ENCODE assay signal across 1 cellular context in the genomic region with DNA sequence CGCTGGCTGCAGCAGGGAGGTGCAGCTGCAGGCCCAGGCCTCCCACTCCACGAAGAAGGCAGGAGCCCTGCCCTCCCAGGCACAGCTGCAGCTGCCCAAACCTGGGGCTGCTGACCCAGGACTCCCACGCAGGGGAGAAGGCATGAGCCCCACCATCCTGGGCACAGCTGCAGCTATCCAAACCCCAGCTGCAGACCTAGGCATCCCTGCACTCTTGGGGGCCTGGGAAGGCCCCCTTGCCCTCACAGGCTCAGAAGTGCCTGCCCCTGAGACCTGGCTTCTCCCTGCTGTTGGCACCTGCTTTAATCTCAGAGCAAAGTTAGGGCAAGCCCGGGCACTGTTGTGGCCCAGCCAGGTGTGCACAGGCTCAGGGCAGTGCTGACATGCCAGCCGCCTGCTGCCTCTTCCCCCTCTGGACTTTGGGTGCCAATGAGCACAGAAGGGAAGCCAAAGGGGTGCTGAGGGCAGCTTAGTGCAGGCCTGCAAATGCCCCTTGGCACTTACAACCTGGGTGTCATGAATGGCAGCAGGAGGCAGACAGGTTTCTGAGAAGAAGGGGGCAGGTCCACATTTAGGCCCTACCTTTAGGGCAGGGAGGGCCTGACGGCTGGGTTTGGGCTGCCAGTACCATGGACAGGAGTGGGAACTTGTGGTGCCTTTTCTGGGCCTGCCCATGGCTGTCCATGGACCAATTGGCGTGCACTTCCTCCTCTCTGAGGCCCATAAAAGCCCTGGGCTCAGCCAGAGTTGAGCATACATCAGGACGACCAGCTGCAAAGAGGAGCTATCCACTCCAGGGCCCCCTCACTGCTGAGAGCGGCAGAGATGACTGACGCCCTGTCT.
TF ChIP-seq lines count a peak whose summit lies in the region.

No MANE protein-coding gene starts in this region.

TF ChIP-seq in Ishikawa, 13 proteins besides CTCF, POLR2A, EP300 and RAD21 (continued from another document):
- TF ChIP-seq, protein P1, sequence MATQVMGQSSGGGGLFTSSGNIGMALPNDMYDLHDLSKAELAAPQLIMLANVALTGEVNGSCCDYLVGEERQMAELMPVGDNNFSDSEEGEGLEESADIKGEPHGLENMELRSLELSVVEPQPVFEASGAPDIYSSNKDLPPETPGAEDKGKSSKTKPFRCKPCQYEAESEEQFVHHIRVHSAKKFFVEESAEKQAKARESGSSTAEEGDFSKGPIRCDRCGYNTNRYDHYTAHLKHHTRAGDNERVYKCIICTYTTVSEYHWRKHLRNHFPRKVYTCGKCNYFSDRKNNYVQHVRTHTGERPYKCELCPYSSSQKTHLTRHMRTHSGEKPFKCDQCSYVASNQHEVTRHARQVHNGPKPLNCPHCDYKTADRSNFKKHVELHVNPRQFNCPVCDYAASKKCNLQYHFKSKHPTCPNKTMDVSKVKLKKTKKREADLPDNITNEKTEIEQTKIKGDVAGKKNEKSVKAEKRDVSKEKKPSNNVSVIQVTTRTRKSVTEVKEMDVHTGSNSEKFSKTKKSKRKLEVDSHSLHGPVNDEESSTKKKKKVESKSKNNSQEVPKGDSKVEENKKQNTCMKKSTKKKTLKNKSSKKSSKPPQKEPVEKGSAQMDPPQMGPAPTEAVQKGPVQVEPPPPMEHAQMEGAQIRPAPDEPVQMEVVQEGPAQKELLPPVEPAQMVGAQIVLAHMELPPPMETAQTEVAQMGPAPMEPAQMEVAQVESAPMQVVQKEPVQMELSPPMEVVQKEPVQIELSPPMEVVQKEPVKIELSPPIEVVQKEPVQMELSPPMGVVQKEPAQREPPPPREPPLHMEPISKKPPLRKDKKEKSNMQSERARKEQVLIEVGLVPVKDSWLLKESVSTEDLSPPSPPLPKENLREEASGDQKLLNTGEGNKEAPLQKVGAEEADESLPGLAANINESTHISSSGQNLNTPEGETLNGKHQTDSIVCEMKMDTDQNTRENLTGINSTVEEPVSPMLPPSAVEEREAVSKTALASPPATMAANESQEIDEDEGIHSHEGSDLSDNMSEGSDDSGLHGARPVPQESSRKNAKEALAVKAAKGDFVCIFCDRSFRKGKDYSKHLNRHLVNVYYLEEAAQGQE (IDR thresholded peaks at IDR 0.05; ENCODE audit: low read depth), result peak; percentile 75
